11 cellular contexts compared by ENCODE assay signal in the genomic region with DNA sequence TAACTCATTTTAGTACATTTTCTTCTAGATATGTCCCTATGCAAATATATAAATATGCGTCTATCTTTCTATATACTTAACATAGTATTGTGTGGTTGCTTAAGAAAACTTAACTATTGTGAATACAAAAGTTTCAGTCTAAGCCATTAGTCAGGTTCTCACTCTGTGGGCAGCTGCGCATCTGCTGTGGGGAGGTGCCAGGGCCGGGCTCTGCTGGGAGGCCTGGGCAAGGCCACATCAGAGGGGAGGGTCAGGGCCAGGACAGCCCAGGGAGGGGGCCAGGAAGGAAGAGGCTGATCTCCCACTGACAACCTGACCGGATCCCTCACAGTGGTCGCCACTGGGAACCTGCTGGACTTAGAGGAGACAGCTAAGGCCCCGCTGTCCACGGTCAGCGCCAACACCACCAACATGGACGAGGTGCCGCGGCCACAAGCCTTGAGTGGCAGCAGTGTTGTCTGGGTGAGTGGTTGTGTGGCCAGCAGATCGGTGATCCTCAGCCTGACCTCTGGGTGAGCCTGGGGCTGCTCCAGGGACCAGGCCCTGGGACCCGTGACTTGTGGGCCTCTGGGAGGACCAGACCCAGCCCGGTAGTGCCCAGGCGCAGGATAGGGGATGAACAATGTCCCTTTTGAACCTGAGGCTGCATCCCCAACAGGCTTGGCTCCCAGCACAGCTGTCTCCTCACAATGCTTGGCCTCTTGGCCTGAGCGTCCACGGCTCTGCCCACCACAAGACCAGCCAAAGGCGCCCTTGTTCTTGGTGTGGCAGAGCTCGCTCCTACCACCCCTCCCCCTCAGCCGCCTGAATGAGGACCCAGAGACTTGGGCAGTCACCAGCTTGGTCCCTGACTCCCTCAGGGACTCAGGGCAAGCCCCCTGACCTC. TPM values are rescaled to one million over a fixed set of nuclear protein-coding genes. Genes with fewer than 3 reads are reported as not detected.
DNase-seq lines count a peak whose midpoint lies in the region; ATAC-seq and TF ChIP-seq lines count a peak whose summit lies in the region.
"Had no signal": no experiment of that assay in that cellular context is flagged by ENCODE, and none has a peak within 500 bp of the region (broad histone marks: within the 10 kb centered on the region; RNA-seq: fewer than 3 reads in every experiment).

No MANE protein-coding gene starts in this region.

- peak; percentile 77 to 82 for ATAC-seq in activated CD4-positive, CD25-positive, alpha-beta regulatory T cell treated with anti-CD3 and anti-CD28 coated beads, Interleukin-2, amount 50 U/mL, for 24 hours
- peak; percentile 47 for ATAC-seq in stimulated activated naive CD8-positive, alpha-beta T cell treated with anti-CD3 and anti-CD28 coated beads, Interleukin-15, Interleukin-2, amounts not matched to agents 100 U/mL and 50 U/mL, for 24 hours
- ATAC-seq in HG03354 (IDR thresholded peaks at IDR 0.05; ENCODE audit: poor library complexity, severe bottlenecking, unreplicated experiment) = no peak

- peak overlapping the region; percentile 66 for H3K4me3 Mint-ChIP-seq in activated naive CD4-positive, alpha-beta T cell treated with anti-CD3 and anti-CD28 coated beads for 36 hours

- no peaks in the 10 kb centered on the region for H3K27me3 Mint-ChIP-seq in activated naive CD4-positive, alpha-beta T cell treated with anti-CD3 and anti-CD28 coated beads for 36 hours (ENCODE audit: low read depth)

- no peak for TF ChIP-seq CTCF in lower leg skin (IDR thresholded peaks at IDR 0.05)
- TF ChIP-seq CTCF in GM20000 (IDR thresholded peaks at IDR 0.05; ENCODE audit: extremely low read depth, missing control alignments) = no peak

- no peak for DNase-seq in activated CD4-positive, CD25-positive, alpha-beta regulatory T cell (lab: John Stamatoyannopoulos, UW)
- peak; percentile 65 for DNase-seq in activated naive CD4-positive, alpha-beta T cell treated with anti-CD3 and anti-CD28 coated beads for 36 hours
- DNase-seq in inferior parietal cortex (ENCODE audit: extremely low spot score) (peak; percentile 81), lower leg skin (ENCODE audit: low spot score in 2 of 2) (no peak), GM20000 (ENCODE audit: low spot score) (no peak)
- DNase-seq in stimulated activated naive CD8-positive, alpha-beta T cell treated with anti-CD3 and anti-CD28 coated beads, Interleukin-15, Interleukin-2, amounts not matched to agents 100 U/mL and 50 U/mL, for 24 hours = peak; percentile 54
- DNase-seq: aorta, NCI-H2081 had no signal

- H3K4me3 ChIP-seq in lower leg skin (ENCODE audit: low read depth, poor library complexity, severe bottlenecking) = no peak overlapping the region
- H3K4me3 ChIP-seq: upper lobe of left lung had no signal

- WGBS in lower leg skin, 2 donors = 92% methylated on average over 14 to 19 of the region's 20 CpGs

- H3K36me3 Mint-ChIP-seq in activated naive CD4-positive, alpha-beta T cell treated with anti-CD3 and anti-CD28 coated beads for 36 hours (ENCODE audit: low read depth) = peaks cover 8% of the 10 kb centered on the region

- H3K9me3 Mint-ChIP-seq in activated naive CD4-positive, alpha-beta T cell treated with anti-CD3 and anti-CD28 coated beads for 36 hours = no peaks in the 10 kb centered on the region

- CTCF ChIA-PET in activated naive CD4-positive, alpha-beta T cell treated with anti-CD3 and anti-CD28 coated beads for 36 hours (lab: Charles Lee) = interaction anchor here (4.6 kb wide), 1 partner anchor 15 kb away, joined by 48 read pairs; no protein-coding TSS in a partner anchor

- peaks cover 97% of the 10 kb centered on the region for H3K4me1 Mint-ChIP-seq in activated naive CD4-positive, alpha-beta T cell treated with anti-CD3 and anti-CD28 coated beads for 36 hours (ENCODE audit: low read depth)

- TF ChIP-seq POLR2A in lower leg skin (IDR thresholded peaks at IDR 0.05) = no peak

- intact Hi-C loops in activated naive CD4-positive, alpha-beta T cell treated with anti-CD3 and anti-CD28 coated beads for 36 hours (cut with micrococcal nuclease) = loop anchor here (2.0 to 5.0 kb wide), 3 partner anchors 57 to 531 kb away; no protein-coding TSS in a partner anchor
- intact Hi-C loops in lower leg skin (cut with DNase I; ENCODE audit: low total_unique reads) = no loop called here

- H3K27ac Mint-ChIP-seq in activated naive CD4-positive, alpha-beta T cell treated with anti-CD3 and anti-CD28 coated beads for 36 hours = peak overlapping the region; percentile 96

RNA-seq across cellular contexts. Expression of a gene that starts 20.2 kb away (rescaled TPM):
- total RNA-seq in activated naive CD4-positive, alpha-beta T cell treated with anti-CD3 and anti-CD28 coated beads for 36 hours = 10 to 100 TPM; 19.1 to 19.7 TPM
- 10 to 100 TPM; 26.9 to 36.7 (median 27.2) TPM for total RNA-seq in lower leg skin

RNA-seq across cellular contexts. Expression of a gene that starts 53.0 kb away (rescaled TPM):
- 1 to 10 TPM; 4.9 to 6.3 TPM for total RNA-seq in activated naive CD4-positive, alpha-beta T cell treated with anti-CD3 and anti-CD28 coated beads for 36 hours
- total RNA-seq in lower leg skin = 1 to 10 TPM; 5.9 to 7.3 (median 6.6) TPM

Comparison
In these comparisons a context has a peak if more than half of its experiments do, and no peak if none do; other contexts are left out.
1. DNase-seq: peak in activated naive CD4-positive, alpha-beta T cell treated with anti-CD3 and anti-CD28 coated beads for 36 hours (single experiment), inferior parietal cortex (single experiment) and stimulated activated naive CD8-positive, alpha-beta T cell treated with anti-CD3 and anti-CD28 coated beads, Interleukin-15, Interleukin-2, amounts not matched to agents 100 U/mL and 50 U/mL, for 24 hours (single experiment); none in activated CD4-positive, CD25-positive, alpha-beta regulatory T cell (0 of 4), lower leg skin (0 of 2) and GM20000 (single experiment).